ENCODE assay signal across 8 cellular contexts in the genomic region with DNA sequence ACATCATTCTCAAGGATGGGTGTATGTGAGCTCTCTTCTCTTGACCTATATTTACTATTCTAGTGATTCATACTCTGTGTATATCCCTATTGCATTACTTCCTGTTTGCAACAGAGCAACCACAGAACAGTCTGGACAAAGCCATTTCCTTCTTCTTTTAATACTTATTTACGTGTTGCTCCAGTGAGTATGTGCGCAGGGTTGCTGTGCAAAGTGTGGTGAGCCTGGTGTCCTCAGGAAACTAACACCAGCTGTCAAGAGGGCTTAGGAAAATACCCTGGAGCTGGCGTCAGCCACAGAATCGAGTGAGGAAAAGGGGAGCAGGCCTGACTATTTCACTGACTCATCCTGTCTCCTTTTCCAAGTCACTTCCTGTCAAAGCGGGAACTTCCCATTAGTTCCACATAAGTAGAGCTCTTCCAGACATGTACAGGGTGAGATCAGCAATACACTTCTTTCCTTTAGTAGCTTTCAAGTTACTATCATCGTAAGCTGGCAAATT.
DNase-seq lines count a peak whose midpoint lies in the region; ATAC-seq, FAIRE-seq and TF ChIP-seq lines count a peak whose summit lies in the region.

No MANE protein-coding gene starts in this region.

- no peaks in the 10 kb centered on the region for H3K27me3 ChIP-seq in Loucy (ENCODE audit: insufficient read depth, low read length, poor library complexity, severe bottlenecking)
- no peaks in the 10 kb centered on the region for H3K27me3 ChIP-seq in HepG2 (ENCODE audit: control insufficient read depth in 1 of 2, insufficient read depth in 2 of 2, low read length in 2 of 2)
- no peaks in the 10 kb centered on the region for H3K27me3 ChIP-seq in transverse colon
- H3K27me3 ChIP-seq in Karpas-422 (ENCODE audit: low read length), result no peaks in the 10 kb centered on the region

- FAIRE-seq in HepG2 (lab: Jason Lieb, UNC), result no peak

- no peaks in the 10 kb centered on the region for H3K79me2 ChIP-seq in Loucy (ENCODE audit: insufficient read depth, low read length)
- no peaks in the 10 kb centered on the region for H3K79me2 ChIP-seq in HepG2 (ENCODE audit: insufficient read depth, low read length)
- no peaks in the 10 kb centered on the region for H3K79me2 ChIP-seq in Karpas-422 (ENCODE audit: low read length)

- H3K4me3 Mint-ChIP-seq in MCF 10A (ENCODE audit: unreplicated experiment), result peak overlapping the region; percentile 22

- ATAC-seq in HepG2, result peak; percentile 28; the same call in 1 of the 3 replicates
- no peak for ATAC-seq in GM21515 (IDR thresholded peaks at IDR 0.05; ENCODE audit: unreplicated experiment)
- no peak for ATAC-seq in GM21390 (IDR thresholded peaks at IDR 0.05; ENCODE audit: unreplicated experiment)

- H3K27ac ChIP-seq in HepG2 (ENCODE audit: extremely low read length, insufficient read depth, low read length) (no peak overlapping the region), transverse colon (peak overlapping the region; percentile 53 to 58 (median 56)), Karpas-422 (ENCODE audit: low read length) (no peak overlapping the region)

- H3K4me1 ChIP-seq in Loucy (ENCODE audit: insufficient read depth, low read length, poor library complexity, severe bottlenecking) (no peaks in the 10 kb centered on the region), HepG2 (ENCODE audit: insufficient read depth, low read length) (no peaks in the 10 kb centered on the region), transverse colon (no peaks in the 10 kb centered on the region), Karpas-422 (ENCODE audit: low read length) (no peaks in the 10 kb centered on the region)

- H3K9me3 Mint-ChIP-seq in MCF 10A (ENCODE audit: unreplicated experiment), result no peaks in the 10 kb centered on the region

- CTCF ChIA-PET in MCF 10A (lab: Yijun Ruan, JAX) (interaction anchor here (1.0 kb wide), 2 partner anchors 13 to 358 kb away, joined by 3 read pairs; no protein-coding TSS in a partner anchor), HepG2 (lab: Yijun Ruan, JAX; ENCODE audit: low intra/inter-chr PET ratio, low total read pairs) (no interaction called here)

- intact Hi-C loops in MCF 10A (cut with micrococcal nuclease) (loop anchor here (2.0 to 10.0 kb wide), 3 partner anchors 103 to 229 kb away; no protein-coding TSS in a partner anchor), HepG2 (cut with micrococcal nuclease; ENCODE audit: unreplicated experiment) (no loop called here), transverse colon (cut with DNase I; ENCODE audit: low total_unique reads) (no loop called here)

- POLR2A ChIA-PET in MCF 10A (lab: Yijun Ruan, JAX) (interaction anchor here (0.5 to 1.5 kb wide), 7 partner anchors 8 to 214 kb away, joined by 3 to 5 read pairs (median 4); a partner anchor contains a TSS), HepG2 (lab: Yijun Ruan, JAX) (no interaction called here)

- H3K9me3 ChIP-seq in Loucy (ENCODE audit: insufficient read depth, low read depth, low read length) (no peaks in the 10 kb centered on the region), HepG2 (ENCODE audit: low read length) (no peaks in the 10 kb centered on the region), transverse colon (no peaks in the 10 kb centered on the region), Karpas-422 (ENCODE audit: low read length) (no peaks in the 10 kb centered on the region)

- WGBS in HepG2 (ENCODE audit: low lambda C conversion rate), result 29% methylated on average over 6 of the region's 6 CpGs
- 50 to 74% methylated on average over 2 to 6 of the region's 6 CpGs for WGBS in transverse colon (ENCODE audit: low coverage in 1 of 2), 2 donors

- peak overlapping the region; percentile 97 for H3K27ac Mint-ChIP-seq in MCF 10A (ENCODE audit: low read depth, unreplicated experiment)

- H3K36me3 Mint-ChIP-seq in MCF 10A (ENCODE audit: insufficient read depth, unreplicated experiment), result no peaks in the 10 kb centered on the region

- H3K27me3 Mint-ChIP-seq in MCF 10A (ENCODE audit: insufficient read depth, unreplicated experiment), result no peaks in the 10 kb centered on the region

- no peak overlapping the region for H3K9ac ChIP-seq in Loucy (ENCODE audit: low read depth, low read length, poor library complexity, severe bottlenecking)
- H3K9ac ChIP-seq in HepG2 (ENCODE audit: insufficient read depth, low read depth, low read length), result no peak overlapping the region
- no peak overlapping the region for H3K9ac ChIP-seq in Karpas-422 (ENCODE audit: low read length)

- no peak for TF ChIP-seq RAD21 in HepG2 (CRISPR knock-in tag; IDR thresholded peaks at IDR 0.05)

- H3K9me2 ChIP-seq in Loucy (replicated peaks; ENCODE audit: low read depth, low read length) (no peaks in the 10 kb centered on the region), Karpas-422 (replicated peaks; ENCODE audit: insufficient read depth, low read length) (no peaks in the 10 kb centered on the region)

- H3K4me1 Mint-ChIP-seq in MCF 10A (ENCODE audit: insufficient read depth, unreplicated experiment), result peaks cover 19% of the 10 kb centered on the region

- in situ Hi-C loops in HepG2 (cut with HindIII; ENCODE audit: extremely low pct_ligation_motif_present, low pct_unique_long_range_greater_than_20kb), result no loop called here
- in situ Hi-C loops in transverse colon (cut with MboI; ENCODE audit: low pct_ligation_motif_present in 1 of 4, low pct_unique_long_range_greater_than_20kb in 1 of 4, low sequenced_read_pairs in 3 of 4), result no loop called here

- H3K4me2 ChIP-seq in Loucy (ENCODE audit: low read depth, low read length, poor library complexity, severe bottlenecking) (peak overlapping the region; percentile 3), HepG2 (ENCODE audit: low read depth, low read length) (no peak overlapping the region), Karpas-422 (ENCODE audit: low read depth, low read length, poor library complexity, severe bottlenecking) (no peak overlapping the region)

- TF ChIP-seq EP300 in HepG2 (IDR thresholded peaks at IDR 0.05; ENCODE audit: low read depth in 2 of 2, low read length in 2 of 2), result peak in 1 of 2 experiments; percentile 15; a peak in 1 of 4 replicates
- no peak for TF ChIP-seq EP300 in HepG2 (CRISPR knock-in tag; IDR thresholded peaks at IDR 0.05; ENCODE audit: borderline replicate concordance)
- TF ChIP-seq EP300 in transverse colon (IDR thresholded peaks at IDR 0.05; ENCODE audit: low read depth), result peak; percentile 42

- H4K20me1 ChIP-seq in Loucy (ENCODE audit: insufficient read depth, low read length, poor library complexity, severe bottlenecking), result no peaks in the 10 kb centered on the region
- H4K20me1 ChIP-seq in HepG2 (ENCODE audit: insufficient read depth, low read length), result no peaks in the 10 kb centered on the region
- no peaks in the 10 kb centered on the region for H4K20me1 ChIP-seq in Karpas-422 (ENCODE audit: insufficient read depth, low read depth, low read length)

- no peak for TF ChIP-seq CTCF in AG09319 (IDR thresholded peaks at IDR 0.05; ENCODE audit: low read depth, low read length)
- TF ChIP-seq CTCF in Loucy (conservative IDR thresholded peaks at IDR 0.05; ENCODE audit: low read length), result no peak
- no peak for TF ChIP-seq CTCF in MCF 10A (IDR thresholded peaks at IDR 0.05; ENCODE audit: unreplicated experiment)
- no peak for TF ChIP-seq CTCF in HepG2 (CRISPR knock-in tag; IDR thresholded peaks at IDR 0.05)
- TF ChIP-seq CTCF in transverse colon (IDR thresholded peaks at IDR 0.05), result no peak

- no peak overlapping the region for H3K4me3 ChIP-seq in Loucy (ENCODE audit: low read length, poor library complexity, severe bottlenecking)
- no peak overlapping the region for H3K4me3 ChIP-seq in HepG2 (replicated peaks in 1 of 3; ENCODE audit: insufficient read depth in 1 of 3, low read depth in 2 of 3, low read length in 3 of 3)
- H3K4me3 ChIP-seq in transverse colon, result no peak overlapping the region
- no peak overlapping the region for H3K4me3 ChIP-seq in Karpas-422 (ENCODE audit: low read length)

- H2AFZ ChIP-seq in Loucy (ENCODE audit: low read length) (no peak overlapping the region), HepG2 (ENCODE audit: low read length) (no peak overlapping the region), Karpas-422 (ENCODE audit: low read length) (no peak overlapping the region)

- H3F3A ChIP-seq in Loucy (ENCODE audit: low read depth), result no peaks in the 10 kb centered on the region

- BruUV-seq in MCF 10A (replicated peaks; lab: Mats Ljungman, UMichigan), result no TSS peak
- BruUV-seq in HepG2 (replicated peaks; lab: Mats Ljungman, UMichigan), result no TSS peak

- TF ChIP-seq POLR2A in HepG2 (IDR thresholded peaks at IDR 0.05; ENCODE audit: insufficient read depth in 1 of 2, low read depth in 2 of 2, low read length in 2 of 2) (no peak), transverse colon (IDR thresholded peaks at IDR 0.05) (no peak)

- peak; percentile 91 for DNase-seq in AG09319 (ENCODE audit: extremely low read depth, low read depth)
- peak; percentile 94 for DNase-seq in MCF 10A (ENCODE audit: unreplicated experiment)
- peak; percentile 5 for DNase-seq in HepG2 (ENCODE audit: low spot score)
- peak; percentile 52 for DNase-seq in transverse colon
- no peak for DNase-seq in Karpas-422

- no peaks in the 10 kb centered on the region for H3K36me3 ChIP-seq in Loucy (ENCODE audit: insufficient read depth, low read length)
- no peaks in the 10 kb centered on the region for H3K36me3 ChIP-seq in HepG2 (replicated peaks in 1 of 2; ENCODE audit: control insufficient read depth in 1 of 2, insufficient read depth in 2 of 2, low read length in 2 of 2)
- H3K36me3 ChIP-seq in transverse colon, result no peaks in the 10 kb centered on the region
- H3K36me3 ChIP-seq in Karpas-422 (ENCODE audit: insufficient read depth, low read length), result no peaks in the 10 kb centered on the region

Comparison
In these comparisons a context has a peak if more than half of its experiments do, and no peak if none do; other contexts are left out.
1. H3K27ac ChIP-seq: peak in transverse colon (4 of 4); none in HepG2 (single experiment) and Karpas-422 (single experiment).